Comparison of ENCODE assay signal across 8 cellular contexts in genomic region chr12:50403001-50403440, GRCh38. TPM values are rescaled to one million over a fixed set of nuclear protein-coding genes. Genes with fewer than 3 reads are reported as not detected.
DNase-seq lines count a peak whose midpoint lies in the region; ATAC-seq and TF ChIP-seq lines count a peak whose summit lies in the region.

No MANE protein-coding gene starts in this region.

- DNase-seq in GM23338 (ENCODE audit: low spot score) (no peak), SJCRH30 (no peak), epithelial cell of proximal tubule (ENCODE audit: low read depth) (no peak), gastrocnemius medialis (no peak), cerebellar cortex (ENCODE audit: low spot score) (no peak)
- no peak for DNase-seq in central memory CD4-positive, alpha-beta T cell

- peak overlapping the region; percentile 80 for H3K4me2 ChIP-seq in GM23338

- H3K4me3 ChIP-seq in GM23338: peak overlapping the region; percentile 88
- peak overlapping the region; percentile 86 for H3K4me3 ChIP-seq in SJCRH30
- H3K4me3 ChIP-seq in epithelial cell of proximal tubule (ENCODE audit: low read depth, low read length): peak overlapping the region; percentile 79
- peak overlapping the region; percentile 75 to 93 (median 83) for H3K4me3 ChIP-seq in gastrocnemius medialis

- H3K27ac ChIP-seq in GM23338 (ENCODE audit: low read depth): 0 out of 2 replicates have a peak overlapping the region, but pooled peaks have one; percentile 4
- H3K27ac ChIP-seq in SJCRH30: no peak overlapping the region
- peak overlapping the region; percentile 92 to 98 (median 96) for H3K27ac ChIP-seq in gastrocnemius medialis

- H3K9me2 ChIP-seq in GM23338 (ENCODE audit: insufficient read depth): no peaks in the 10 kb centered on the region

- H3K4me1 Mint-ChIP-seq in GM23338: peaks cover 11% of the 10 kb centered on the region

- H3K27me3 ChIP-seq in GM23338 (ENCODE audit: insufficient read depth): no peaks in the 10 kb centered on the region
- no peaks in the 10 kb centered on the region for H3K27me3 ChIP-seq in SJCRH30
- no peaks in the 10 kb centered on the region for H3K27me3 ChIP-seq in gastrocnemius medialis

- H3K9me3 Mint-ChIP-seq in GM23338: no peaks in the 10 kb centered on the region

- peaks cover 9% of the 10 kb centered on the region for H3K27me3 Mint-ChIP-seq in GM23338 (ENCODE audit: insufficient read depth, low read depth, poor library complexity)

- H3K4me3 Mint-ChIP-seq in GM23338: peak overlapping the region; percentile 96

- no peak for ATAC-seq in GM23338
- ATAC-seq in gastrocnemius medialis: no peak
- no peak for ATAC-seq in HG03280 (IDR thresholded peaks at IDR 0.05; ENCODE audit: unreplicated experiment)
- ATAC-seq in GM18873 (IDR thresholded peaks at IDR 0.05; ENCODE audit: low FRiP score, unreplicated experiment): no peak

- peaks cover 11% of the 10 kb centered on the region for H3K4me1 ChIP-seq in GM23338 (ENCODE audit: insufficient read depth)
- H3K4me1 ChIP-seq in SJCRH30: peaks cover 8% of the 10 kb centered on the region
- H3K4me1 ChIP-seq in gastrocnemius medialis: peaks cover 28 to 31% of the 10 kb centered on the region in 2 donors

- peaks cover 71% of the 10 kb centered on the region for H3K79me2 ChIP-seq in GM23338 (replicated peaks; ENCODE audit: insufficient read depth)

- intact Hi-C loops in gastrocnemius medialis (cut with DNase I; ENCODE audit: low total_unique reads): loop anchor here (5.0 kb wide), 3 partner anchors 121 to 291 kb away; partner anchors contain the start of genes COX14 and LIMA1

- H3F3A ChIP-seq in GM23338 (replicated peaks; ENCODE audit: low read depth): no peaks in the 10 kb centered on the region

- TF ChIP-seq CTCF in GM23338 (conservative IDR thresholded peaks at IDR 0.05; ENCODE audit: low read depth in 2 of 2) (no peak), epithelial cell of proximal tubule (conservative IDR thresholded peaks at IDR 0.05; ENCODE audit: low read depth, low read length) (no peak), gastrocnemius medialis (IDR thresholded peaks at IDR 0.05 in 4 of 5, conservative IDR thresholded peaks at IDR 0.05 in 1 of 5) (no peak)

- in situ Hi-C loops in gastrocnemius medialis (cut with MboI; ENCODE audit: low sequenced_read_pairs in 4 of 4): no loop called here

- H3K27ac Mint-ChIP-seq in GM23338: no peak overlapping the region

- peaks cover 29% of the 10 kb centered on the region for H4K20me1 ChIP-seq in GM23338 (replicated peaks; ENCODE audit: insufficient read depth)

- H3K36me3 ChIP-seq in GM23338 (ENCODE audit: insufficient read depth): no peaks in the 10 kb centered on the region
- peaks cover 10% of the 10 kb centered on the region; the same call in 1 of the 2 replicates for H3K36me3 ChIP-seq in SJCRH30
- H3K36me3 ChIP-seq in gastrocnemius medialis: no peaks in the 10 kb centered on the region

- no peak for TF ChIP-seq POLR2A in gastrocnemius medialis (IDR thresholded peaks at IDR 0.05)

- no peaks in the 10 kb centered on the region for H3K9me3 ChIP-seq in SJCRH30 (replicated peaks)
- no peaks in the 10 kb centered on the region for H3K9me3 ChIP-seq in gastrocnemius medialis

- peaks cover 5% of the 10 kb centered on the region; the same call in 2 of the 3 replicates for H3K36me3 Mint-ChIP-seq in GM23338 (ENCODE audit: low read depth)

- no peak overlapping the region for H2AFZ ChIP-seq in GM23338

TF ChIP-seq in GM23338, 12 proteins besides CTCF, POLR2A, EP300 and RAD21:
- TF ChIP-seq CREB1 (CRISPR knock-in tag; IDR thresholded peaks at IDR 0.05; ENCODE audit: low read depth) (no peak), ZNF331 (CRISPR knock-in tag; IDR thresholded peaks at IDR 0.05; ENCODE audit: low read depth) (no peak), EZH2 (IDR thresholded peaks at IDR 0.05; ENCODE audit: low read depth, unreplicated experiment) (no peak), REST (IDR thresholded peaks at IDR 0.05; ENCODE audit: unreplicated experiment) (no peak), JUNB (IDR thresholded peaks at IDR 0.05; ENCODE audit: unreplicated experiment) (no peak), ZNF114 (CRISPR knock-in tag; IDR thresholded peaks at IDR 0.05) (no peak), STAT1 (IDR thresholded peaks at IDR 0.05; ENCODE audit: unreplicated experiment) (no peak), POLR2AphosphoS5 (IDR thresholded peaks at IDR 0.05; ENCODE audit: low read depth) (no peak), EZH2phosphoT487 (IDR thresholded peaks at IDR 0.05; ENCODE audit: unreplicated experiment) (no peak)

RNA-seq across cellular contexts. Expression of gene LARP4, which starts 2.3 kb away (rescaled TPM):
- 55.9 and 59.1 TPM in 2 replicates for total RNA-seq in GM23338 (2014; rRNA removed; shearing (Covaris generic))
- 76.8 and 88.8 TPM in 2 replicates for polyA plus RNA-seq in GM23338 (2016; fragmentation: Nextera tagmentation; extraction: Ambion mirVana)
- 68.1 and 77.9 TPM in 2 replicates for total RNA-seq in SJCRH30 (2014; rRNA removed; shearing (Covaris generic))
- total RNA-seq in epithelial cell of proximal tubule (24.0 and 27.1 TPM in 2 replicates), gastrocnemius medialis (10 to 100 TPM; 32.7 to 70.2 (median 42.4) TPM)

RNA-seq across cellular contexts. Expression of gene FAM186A, which starts 6.6 kb away (rescaled TPM):
- total RNA-seq in GM23338 (2014; rRNA removed; shearing (Covaris generic)): not detected in 2 replicates
- not detected in 2 replicates for polyA plus RNA-seq in GM23338 (2016; fragmentation: Nextera tagmentation; extraction: Ambion mirVana)
- 0.06 TPM in 1 of 2 replicates, not detected in the other for total RNA-seq in SJCRH30 (2014; rRNA removed; shearing (Covaris generic))
- total RNA-seq in epithelial cell of proximal tubule (not detected in 2 replicates), gastrocnemius medialis (not detected)
